Comparison of ENCODE assay signal across 21 cellular contexts in the genomic region with DNA sequence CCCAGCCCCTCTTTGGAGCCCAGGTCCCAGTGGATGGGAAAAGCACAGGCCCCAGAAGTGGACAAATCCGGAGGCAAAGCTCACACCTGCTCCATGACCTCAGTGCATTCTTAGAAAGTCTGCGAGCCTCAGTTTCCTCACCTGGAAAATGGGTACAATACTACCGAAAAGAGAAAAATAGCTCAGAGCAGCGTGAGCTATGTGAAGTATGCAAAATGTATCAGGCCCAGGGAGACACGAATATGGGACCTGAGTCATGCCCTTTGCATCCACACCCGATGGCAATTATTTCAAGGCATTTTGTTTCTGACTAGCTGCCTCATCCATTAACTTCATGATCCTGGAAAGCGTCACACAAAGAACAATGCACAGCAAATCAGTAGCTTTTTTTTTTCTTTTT.
"Had no signal": no experiment of that assay in that cellular context is flagged by ENCODE, and none has a peak within 500 bp of the region (broad histone marks: within the 10 kb centered on the region; RNA-seq: fewer than 3 reads in every experiment).

No MANE protein-coding gene starts in this region.

- H3K27me3 ChIP-seq: upper lobe of left lung had no signal

- H3K4me3 ChIP-seq: smooth muscle cell, thoracic aorta, upper lobe of left lung had no signal

- DNase-seq: activated CD4-positive, alpha-beta memory T cell treated with anti-CD3 and anti-CD28 coated beads, Interleukin-2, amount 10 ng/mL, durations not matched to agents 7 days and 5 days; activated CD4-positive, alpha-beta T cell treated with anti-CD3 and anti-CD28 coated beads, Interleukin-2, amount 10 ng/mL, durations not matched to agents 24 days and 14 days; activated effector memory CD4-positive, alpha-beta T cell treated with Interleukin-2 at 50 U/mL for 16 hours; activated naive CD4-positive, alpha-beta T cell treated with anti-CD3 and anti-CD28 coated beads, Interleukin-2, amount 10 ng/mL, durations not matched to agents 7 days and 5 days; activated T-cell treated with anti-CD3 and anti-CD28 coated beads, Interleukin-2, amount 50 U/mL, for 72 hours; aorta; effector memory CD4-positive, alpha-beta T cell; glutamatergic neuron; hippocampal formation; left colon; mesenchymal stem cell; nucleus accumbens; stimulated activated CD4-positive, alpha-beta T cell treated with anti-CD3 and anti-CD28 coated beads, Interleukin-2, amount 100 ng/mL, for 48 hours; stimulated activated CD8-positive, alpha-beta memory T cell treated with anti-CD3 and anti-CD28 coated beads, Interleukin-4, amount 100 ng/mL, for 48 hours; stimulated activated naive B cell treated with anti-CD40 and anti-IgM and Interleukin-4, amounts not matched to agents 10 μg/mL and 1 μg/mL and 100 μg/mL, for 72 hours; upper lobe of left lung had no signal

- H3K36me3 ChIP-seq: thoracic aorta had no signal

- H3K27ac ChIP-seq: thoracic aorta, upper lobe of left lung had no signal

- H3K9me3 ChIP-seq: thoracic aorta, upper lobe of left lung had no signal

- ATAC-seq: activated CD4-positive, CD25-positive, alpha-beta regulatory T cell treated with anti-CD3 and anti-CD28 coated beads, Interleukin-2, amount 50 U/mL, for 24 hours; activated T-cell treated with anti-CD3 and anti-CD28 coated beads, Interleukin-2, amount 50 U/mL, for 72 hours; esophagus mucosa; left colon; sciatic nerve; stimulated activated naive B cell treated with anti-CD40 and anti-IgM and Interleukin-4, amounts not matched to agents 10 μg/mL and 1 μg/mL and 100 μg/mL, for 72 hours had no signal

- H3K4me1 ChIP-seq: upper lobe of left lung had no signal
